ENCODE assay signal across 8 cellular contexts in genomic region chr14:75578099-75578785, GRCh38. TPM values are rescaled to one million over a fixed set of nuclear protein-coding genes. Genes with fewer than 3 reads are reported as not detected.
DNase-seq lines count a peak whose midpoint lies in the region; ATAC-seq and TF ChIP-seq lines count a peak whose summit lies in the region.

A gene with protein sequence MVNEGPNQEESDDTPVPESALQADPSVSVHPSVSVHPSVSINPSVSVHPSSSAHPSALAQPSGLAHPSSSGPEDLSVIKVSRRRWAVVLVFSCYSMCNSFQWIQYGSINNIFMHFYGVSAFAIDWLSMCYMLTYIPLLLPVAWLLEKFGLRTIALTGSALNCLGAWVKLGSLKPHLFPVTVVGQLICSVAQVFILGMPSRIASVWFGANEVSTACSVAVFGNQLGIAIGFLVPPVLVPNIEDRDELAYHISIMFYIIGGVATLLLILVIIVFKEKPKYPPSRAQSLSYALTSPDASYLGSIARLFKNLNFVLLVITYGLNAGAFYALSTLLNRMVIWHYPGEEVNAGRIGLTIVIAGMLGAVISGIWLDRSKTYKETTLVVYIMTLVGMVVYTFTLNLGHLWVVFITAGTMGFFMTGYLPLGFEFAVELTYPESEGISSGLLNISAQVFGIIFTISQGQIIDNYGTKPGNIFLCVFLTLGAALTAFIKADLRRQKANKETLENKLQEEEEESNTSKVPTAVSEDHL (plus strand): TSS chr14:75578620. CDS start chr14:75578973, 353 bp downstream.

- no peaks in the 10 kb centered on the region for H3K36me3 ChIP-seq in ES-I3 (ENCODE audit: insufficient read depth, low read length)
- no peaks in the 10 kb centered on the region for H3K36me3 ChIP-seq in endodermal cell (ENCODE audit: control insufficient read depth, insufficient read depth, low read length)

- H3K9me3 Mint-ChIP-seq in endodermal cell (peaks cover 2% of the 10 kb centered on the region), memory B cell (no peaks in the 10 kb centered on the region)

- DNase-seq in HEK293T (ENCODE audit: extremely low spot score), result peak; percentile 74
- DNase-seq in NCI-H2196 treated with DMSO at 0.1 percent for 48 hours (lab: John Stamatoyannopoulos, UW; ENCODE audit: unreplicated experiment), result peak; percentile 16
- DNase-seq in activated CD8-positive, alpha-beta memory T cell treated with anti-CD3 and anti-CD28 coated beads for 4 hours (ENCODE audit: low read depth in 2 of 2), result peak; percentile 13 to 37
- DNase-seq in endodermal cell, result peak; percentile 85
- DNase-seq in memory B cell (ENCODE audit: low spot score in 2 of 2), result peak; percentile 10 to 35
- DNase-seq in stimulated activated CD8-positive, alpha-beta memory T cell treated with anti-CD3 and anti-CD28 coated beads, Interleukin-15, amount 100 ng/mL, for 4 hours (ENCODE audit: low read depth in 2 of 2), result peak; percentile 20 to 34
- no peak for DNase-seq in NCI-H2081 treated with DMSO at 0.1 percent for 48 hours (lab: John Stamatoyannopoulos, UW)

- H3K4me1 ChIP-seq in ES-I3 (ENCODE audit: insufficient read depth, low read length) (no peaks in the 10 kb centered on the region), endodermal cell (ENCODE audit: control insufficient read depth, insufficient read depth, low read length) (no peaks in the 10 kb centered on the region)

- CTCF ChIA-PET in HEK293T (lab: Yijun Ruan, JAX), result interaction anchor here (0.6 to 4.5 kb wide), 9 partner anchors 29 to 807 kb away, joined by 3 to 76 read pairs (median 5); partner anchors contain the start of genes ERG28 and TTLL5

- H3K9ac ChIP-seq in ES-I3 (ENCODE audit: low read depth, low read length), result peak within 1 kb of the TSS; percentile 72
- H3K9ac ChIP-seq in endodermal cell (ENCODE audit: extremely low read depth, low read length, poor library complexity, severe bottlenecking), result peak within 1 kb of the TSS; percentile 33

- peaks cover 5% of the 10 kb centered on the region for H3K27me3 ChIP-seq in endodermal cell (ENCODE audit: control insufficient read depth, insufficient read depth, low read length, poor library complexity, severe bottlenecking)

- H3K4me3 Mint-ChIP-seq in endodermal cell, result no peak within 1 kb of the TSS
- peak within 1 kb of the TSS; percentile 89 for H3K4me3 Mint-ChIP-seq in memory B cell

- H3K27ac ChIP-seq in endodermal cell (ENCODE audit: low read depth, low read length), result peak within 1 kb of the TSS; percentile 87

- 0% methylated on average over 19 to 49 of the region's 49 CpGs for WGBS in endodermal cell (ENCODE audit: insufficient coverage in 1 of 2, insufficient read length in 1 of 2), 2 experiments

- no peaks in the 10 kb centered on the region for H3K36me3 Mint-ChIP-seq in endodermal cell (ENCODE audit: low read depth)
- no peaks in the 10 kb centered on the region for H3K36me3 Mint-ChIP-seq in memory B cell

- ATAC-seq in memory B cell (ENCODE audit: low read depth), result peak; percentile 57

- POLR2A ChIA-PET in HEK293T (lab: Yijun Ruan, JAX), result interaction anchor here (1.8 to 4.0 kb wide), 2 partner anchors 76 to 82 kb away, joined by 11 to 26 read pairs; partner anchors contain the start of genes ERG28 and TTLL5

- H3K4me1 Mint-ChIP-seq in endodermal cell (no peaks in the 10 kb centered on the region), memory B cell (peaks cover 11% of the 10 kb centered on the region)

- no peaks in the 10 kb centered on the region for H3K9me3 ChIP-seq in ES-I3 (ENCODE audit: control insufficient read depth, insufficient read depth, low read length)
- no peaks in the 10 kb centered on the region for H3K9me3 ChIP-seq in endodermal cell (ENCODE audit: control insufficient read depth, low read length)

- H3K27me3 Mint-ChIP-seq in endodermal cell (ENCODE audit: insufficient read depth) (peaks cover 32% of the 10 kb centered on the region), memory B cell (peaks cover 2% of the 10 kb centered on the region)

- H3K4me3 ChIP-seq in endodermal cell (ENCODE audit: low read length), result peak within 1 kb of the TSS; percentile 84

- H3K27ac Mint-ChIP-seq in endodermal cell (peak within 1 kb of the TSS; percentile 85), memory B cell (peak within 1 kb of the TSS; percentile 28)

- no peak for TF ChIP-seq CTCF in endodermal cell (conservative IDR thresholded peaks at IDR 0.05)

TF ChIP-seq in HEK293T, 16 proteins besides CTCF, POLR2A, EP300 and RAD21:
- TF ChIP-seq L3MBTL2 (conservative IDR thresholded peaks at IDR 0.05), result peak; percentile 53; the same call in 1 of the 2 replicates
- no peak for TF ChIP-seq ELF4 (IDR thresholded peaks at IDR 0.05)

RNA-seq across cellular contexts. Expression of the gene that starts here (rescaled TPM):
- total RNA-seq in endodermal cell, result 1 to 10 TPM; 6.2 to 8.9 TPM
- 4.7 TPM for polyA plus RNA-seq in endodermal cell (2013, experiment 1 of 2)
- 4.8 TPM for polyA plus RNA-seq in endodermal cell (2013, experiment 2 of 2)
